In the genomic region with DNA sequence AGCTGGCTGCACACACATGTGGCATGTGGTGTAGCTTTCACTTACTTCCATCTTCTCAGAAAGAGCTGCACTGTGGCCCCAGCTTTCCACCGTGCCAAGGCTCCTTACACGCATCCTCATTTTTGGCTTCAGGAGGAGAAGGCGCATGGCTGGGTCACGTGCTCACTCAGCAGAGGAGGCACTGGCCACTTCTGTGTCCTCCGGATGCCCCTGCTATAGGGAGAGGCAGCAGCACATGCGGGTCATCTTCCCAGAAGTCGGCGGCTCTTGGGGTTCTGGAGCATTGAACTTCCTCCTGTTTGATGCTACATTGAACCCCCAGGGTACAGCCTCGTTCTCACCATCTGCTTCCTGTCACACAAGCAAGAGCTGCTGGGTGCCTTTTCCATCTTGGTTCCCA, we compare ENCODE assay signal across 24 cellular contexts.
"Had no signal": no experiment of that assay in that cellular context is flagged by ENCODE, and none has a peak within 500 bp of the region (broad histone marks: within the 10 kb centered on the region; RNA-seq: fewer than 3 reads in every experiment).

No MANE protein-coding gene starts in this region.

- DNase-seq: activated CD4-positive, alpha-beta T cell treated with anti-CD3 and anti-CD28 coated beads for 4 hours; activated CD8-positive, alpha-beta memory T cell treated with anti-CD3 and anti-CD28 coated beads, Interleukin-2, amount 50 U/mL, for 4 hours; activated CD8-positive, alpha-beta T cell treated with anti-CD3 and anti-CD28 coated beads for 36 hours; activated gamma-delta T cell treated with Interleukin-2 at 50 U/mL for 16 hours; activated naive CD4-positive, alpha-beta T cell treated with anti-CD3 and anti-CD28 coated beads, Interleukin-2, amount 10 ng/mL, durations not matched to agents 7 days and 5 days; activated naive CD8-positive, alpha-beta T cell treated with anti-CD3 and anti-CD28 coated beads for 36 hours; activated T-cell treated with anti-CD3 and anti-CD28 coated beads, Interleukin-2, amount 50 U/mL, for 72 hours; brain microvascular endothelial cell; Karpas-422; MM.1S; NCI-H1930; NCI-H2171; NCI-H2227 treated with DMSO at 0.1 percent for 48 hours; NCI-H526; NCI-H82; OCI-M1; RPMI8226; T-helper 1 cell; WERI-Rb-1 had no signal

- H3K27ac ChIP-seq: brain microvascular endothelial cell, cardiac muscle cell, SK-N-MC, WERI-Rb-1 had no signal

- H3K4me1 Mint-ChIP-seq: activated naive CD4-positive, alpha-beta T cell treated with anti-CD3 and anti-CD28 coated beads, Interleukin-2, amount 10 ng/mL, durations not matched to agents 7 days and 5 days; activated naive CD8-positive, alpha-beta T cell treated with anti-CD3 and anti-CD28 coated beads for 36 hours had no signal

- H3K4me3 Mint-ChIP-seq: activated CD8-positive, alpha-beta T cell treated with anti-CD3 and anti-CD28 coated beads for 36 hours; activated naive CD4-positive, alpha-beta T cell treated with anti-CD3 and anti-CD28 coated beads, Interleukin-2, amount 10 ng/mL, durations not matched to agents 7 days and 5 days; activated naive CD8-positive, alpha-beta T cell treated with anti-CD3 and anti-CD28 coated beads for 36 hours; activated T-cell treated with anti-CD3 and anti-CD28 coated beads, Interleukin-2, amount 50 U/mL, for 72 hours had no signal

- H3K27ac Mint-ChIP-seq: activated CD8-positive, alpha-beta T cell treated with anti-CD3 and anti-CD28 coated beads for 36 hours; activated naive CD4-positive, alpha-beta T cell treated with anti-CD3 and anti-CD28 coated beads, Interleukin-2, amount 10 ng/mL, durations not matched to agents 7 days and 5 days; activated naive CD8-positive, alpha-beta T cell treated with anti-CD3 and anti-CD28 coated beads for 36 hours; activated T-cell treated with anti-CD3 and anti-CD28 coated beads, Interleukin-2, amount 50 U/mL, for 72 hours; activated T-helper 2 cell treated with anti-CD3 and anti-CD28 coated beads, Interferon-gamma antibody, Interleukin-2, Interleukin-4, amounts not matched to agents 10 μg/mL and 5 μg/mL and 100 μg/mL, durations not matched to agents 14 hours and 24 hours and 36 hours had no signal

- H3K4me3 ChIP-seq: cardiac muscle cell, SK-N-MC had no signal

- H3K9me3 Mint-ChIP-seq: activated CD8-positive, alpha-beta T cell treated with anti-CD3 and anti-CD28 coated beads for 36 hours; activated naive CD4-positive, alpha-beta T cell treated with anti-CD3 and anti-CD28 coated beads, Interleukin-2, amount 10 ng/mL, durations not matched to agents 7 days and 5 days; activated naive CD8-positive, alpha-beta T cell treated with anti-CD3 and anti-CD28 coated beads for 36 hours; activated T-helper 2 cell treated with anti-CD3 and anti-CD28 coated beads, Interferon-gamma antibody, Interleukin-2, Interleukin-4, amounts not matched to agents 10 μg/mL and 5 μg/mL and 100 μg/mL, durations not matched to agents 14 hours and 24 hours and 36 hours had no signal

- H3K36me3 Mint-ChIP-seq: activated naive CD4-positive, alpha-beta T cell treated with anti-CD3 and anti-CD28 coated beads, Interleukin-2, amount 10 ng/mL, durations not matched to agents 7 days and 5 days; activated naive CD8-positive, alpha-beta T cell treated with anti-CD3 and anti-CD28 coated beads for 36 hours had no signal

- H3K27me3 ChIP-seq: brain microvascular endothelial cell, cardiac muscle cell had no signal

- ATAC-seq: activated CD8-positive, alpha-beta T cell treated with anti-CD3 and anti-CD28 coated beads for 36 hours; Panc1; Right ventricle myocardium inferior had no signal

- H3K36me3 ChIP-seq: brain microvascular endothelial cell, cardiac muscle cell, WERI-Rb-1 had no signal
